In the genomic region with DNA sequence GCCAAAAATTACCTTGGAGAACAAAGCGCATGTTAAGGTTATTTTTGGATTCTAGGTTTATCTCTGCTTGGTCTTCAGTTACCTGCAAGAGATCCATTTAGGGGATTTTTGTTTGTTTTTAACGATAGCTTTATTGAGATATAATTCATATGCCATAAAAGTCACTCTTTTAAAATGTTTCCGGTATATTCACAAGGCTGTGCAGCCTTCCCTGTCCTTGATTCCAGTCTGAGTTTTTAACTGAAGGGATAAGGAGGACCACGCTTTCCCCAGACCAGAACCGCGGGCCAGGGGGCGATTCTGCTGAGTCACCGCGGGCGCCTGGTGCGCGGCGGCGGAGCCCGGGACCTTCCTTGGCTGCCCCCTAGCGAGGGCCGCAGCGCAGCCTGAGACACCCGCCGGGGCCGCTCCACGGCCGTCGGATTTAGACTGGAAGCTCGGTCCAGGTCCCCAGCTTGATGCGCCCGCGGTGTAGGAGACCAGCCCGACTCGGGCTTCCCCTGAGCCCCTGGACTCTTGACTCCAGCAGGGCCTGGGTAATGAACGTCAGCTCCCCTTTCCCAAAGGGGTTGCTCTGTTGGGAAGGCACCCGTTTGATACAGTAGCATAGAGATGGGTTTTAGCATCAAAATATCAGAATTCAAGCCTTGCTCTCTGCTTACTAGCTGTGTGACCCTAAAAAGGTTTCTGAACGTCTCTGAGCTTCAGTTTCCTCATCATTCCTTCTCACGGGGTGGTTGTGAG, we compare ENCODE assay signal across 1 cellular context.
TF ChIP-seq lines count a peak whose summit lies in the region.

No MANE protein-coding gene starts in this region.

TF ChIP-seq in SK-N-SH treated with all-trans-retinoic acid at 6 μM for 48 hours, 23 proteins besides CTCF, POLR2A, EP300 and RAD21 (continued from another document):
- TF ChIP-seq, protein P1, sequence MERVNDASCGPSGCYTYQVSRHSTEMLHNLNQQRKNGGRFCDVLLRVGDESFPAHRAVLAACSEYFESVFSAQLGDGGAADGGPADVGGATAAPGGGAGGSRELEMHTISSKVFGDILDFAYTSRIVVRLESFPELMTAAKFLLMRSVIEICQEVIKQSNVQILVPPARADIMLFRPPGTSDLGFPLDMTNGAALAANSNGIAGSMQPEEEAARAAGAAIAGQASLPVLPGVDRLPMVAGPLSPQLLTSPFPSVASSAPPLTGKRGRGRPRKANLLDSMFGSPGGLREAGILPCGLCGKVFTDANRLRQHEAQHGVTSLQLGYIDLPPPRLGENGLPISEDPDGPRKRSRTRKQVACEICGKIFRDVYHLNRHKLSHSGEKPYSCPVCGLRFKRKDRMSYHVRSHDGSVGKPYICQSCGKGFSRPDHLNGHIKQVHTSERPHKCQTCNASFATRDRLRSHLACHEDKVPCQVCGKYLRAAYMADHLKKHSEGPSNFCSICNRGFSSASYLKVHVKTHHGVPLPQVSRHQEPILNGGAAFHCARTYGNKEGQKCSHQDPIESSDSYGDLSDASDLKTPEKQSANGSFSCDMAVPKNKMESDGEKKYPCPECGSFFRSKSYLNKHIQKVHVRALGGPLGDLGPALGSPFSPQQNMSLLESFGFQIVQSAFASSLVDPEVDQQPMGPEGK (CRISPR knock-in tag; IDR thresholded peaks at IDR 0.05; ENCODE audit: borderline replicate concordance) = no peak
TF ChIP-seq in SK-N-SH treated with all-trans-retinoic acid at 6 μM for 48 hours: peak in this region for 0.
